15 cellular contexts compared by ENCODE assay signal in genomic region chr17:1977583-1978395, GRCh38. TPM values are rescaled to one million over a fixed set of nuclear protein-coding genes. Genes with fewer than 3 reads are reported as not detected.
DNase-seq lines count a peak whose midpoint lies in the region; ATAC-seq and TF ChIP-seq lines count a peak whose summit lies in the region.
"Had no signal": no experiment of that assay in that cellular context is flagged by ENCODE, and none has a peak within 500 bp of the region (broad histone marks: within the 10 kb centered on the region; RNA-seq: fewer than 3 reads in every experiment).

No MANE protein-coding gene starts in this region.

- peak overlapping the region in 54 of 59 donors; percentile 6 to 60 (median 44) for H3K4me3 ChIP-seq in dorsolateral prefrontal cortex
- H3K4me3 ChIP-seq in neural cell (ENCODE audit: low read length): peak overlapping the region; percentile 60
- H3K4me3 ChIP-seq: A549 had no signal

- no peak overlapping the region for H3K4me3 Mint-ChIP-seq in H9
- H3K4me3 Mint-ChIP-seq: CD4-positive, alpha-beta T cell had no signal

- peak; percentile 18 for TF ChIP-seq EP300 in neural cell (conservative IDR thresholded peaks at IDR 0.05; ENCODE audit: poor library complexity, severe bottlenecking)

- H3K18ac ChIP-seq in H9 (ENCODE audit: insufficient read length, low read depth, low read length): no peak overlapping the region

- H3K27ac ChIP-seq in H9 (ENCODE audit: insufficient read length, low read depth, low read length): no peak overlapping the region
- peak overlapping the region in 45 of 59 donors; percentile 1 to 83 (median 63) for H3K27ac ChIP-seq in dorsolateral prefrontal cortex
- peak overlapping the region; percentile 20 for H3K27ac ChIP-seq in neural cell (ENCODE audit: low read length)
- H3K27ac ChIP-seq: A549 had no signal

- H3K9me3 ChIP-seq in H9 (ENCODE audit: control insufficient read depth, low read depth, low read length) (no peaks in the 10 kb centered on the region), neural cell (ENCODE audit: low read length) (no peaks in the 10 kb centered on the region)
- H3K9me3 ChIP-seq: A549 had no signal

- no CpG with 5 or more reads among the region's 55 CpGs for WGBS in H9 (ENCODE audit: extremely low coverage, insufficient read length, low lambda C conversion rate)

- H3T11ph ChIP-seq in H9 (ENCODE audit: low read length): no peak overlapping the region

- no peaks in the 10 kb centered on the region for H3K79me1 ChIP-seq in H9 (ENCODE audit: insufficient read depth, low read depth, low read length, poor library complexity, severe bottlenecking)

- no peak overlapping the region for H2BK12ac ChIP-seq in H9 (ENCODE audit: insufficient read length, low read depth, low read length)

- no peak overlapping the region for H2AK5ac ChIP-seq in H9 (ENCODE audit: insufficient read length, low read length)

- H3K27me3 Mint-ChIP-seq in H9 (ENCODE audit: low read depth): peaks cover 29% of the 10 kb centered on the region

- no peak overlapping the region for H2BK120ac ChIP-seq in H9 (ENCODE audit: low read depth, low read length, poor library complexity, severe bottlenecking)

- H4K8ac ChIP-seq in H9 (replicated peaks; ENCODE audit: insufficient read length, low read depth, low read length): no peak overlapping the region

- H3K4me2 ChIP-seq in H9 (ENCODE audit: insufficient read depth, insufficient read length, low read length) (no peak overlapping the region), neural cell (ENCODE audit: low read length) (no peak overlapping the region)
- H3K4me2 ChIP-seq: A549 had no signal

- no peak for TF ChIP-seq CTCF in H9 (conservative IDR thresholded peaks at IDR 0.05)
- no peak for TF ChIP-seq CTCF in dorsolateral prefrontal cortex (IDR thresholded peaks at IDR 0.05 in 54 of 56, conservative IDR thresholded peaks at IDR 0.05 in 2 of 56; ENCODE audit: low read depth in 1 of 56, partially characterized antibody in 56 of 56)
- TF ChIP-seq CTCF in neural cell (IDR thresholded peaks at IDR 0.05; ENCODE audit: poor library complexity, severe bottlenecking): no peak

- H3K79me2 ChIP-seq in H9 (ENCODE audit: insufficient read depth, low read length) (no peaks in the 10 kb centered on the region), neural cell (replicated peaks; ENCODE audit: insufficient read depth, low read length) (no peaks in the 10 kb centered on the region)

- ATAC-seq in GM21619 (IDR thresholded peaks at IDR 0.05; ENCODE audit: unreplicated experiment): no peak
- ATAC-seq: A549, left colon had no signal

- no peaks in the 10 kb centered on the region for H3K36me3 Mint-ChIP-seq in H9 (ENCODE audit: insufficient read depth in 1 of 3, low read depth in 3 of 3)

- no peak overlapping the region for H2BK15ac ChIP-seq in H9 (ENCODE audit: low read depth, low read length)

- no peaks in the 10 kb centered on the region for H3K23me2 ChIP-seq in H9 (ENCODE audit: insufficient read length, low read depth, low read length, poor library complexity, severe bottlenecking)

- no peak overlapping the region for H2BK20ac ChIP-seq in H9 (ENCODE audit: low read depth, low read length, poor library complexity, severe bottlenecking)

- H3K4ac ChIP-seq in H9 (ENCODE audit: low read depth, low read length): no peak overlapping the region

- no peaks in the 10 kb centered on the region for H3K9me2 ChIP-seq in neural cell (ENCODE audit: insufficient read depth, low read length)

- H3K9me3 Mint-ChIP-seq in H9: no peaks in the 10 kb centered on the region
- H3K9me3 Mint-ChIP-seq: CD4-positive, alpha-beta T cell had no signal

- no peak overlapping the region for H3K27ac Mint-ChIP-seq in H9
- H3K27ac Mint-ChIP-seq: CD4-positive, alpha-beta T cell had no signal

- no peaks in the 10 kb centered on the region for H3F3A ChIP-seq in neural cell (ENCODE audit: insufficient read depth, low read length, poor library complexity, severe bottlenecking)

- no peak overlapping the region for H2BK5ac ChIP-seq in H9 (ENCODE audit: insufficient read length, low read length)

- intact Hi-C loops in dorsolateral prefrontal cortex (cut with DNase I): no loop called here

- H3K23ac ChIP-seq in H9 (ENCODE audit: insufficient read length, low read depth, low read length): no peak overlapping the region

- H3K9ac ChIP-seq in H9 (ENCODE audit: extremely low read depth, insufficient read length, low read length) (no peak overlapping the region), neural cell (ENCODE audit: low read length) (peak overlapping the region; percentile 56)

- CTCF ChIA-PET in HEK293T (lab: Yijun Ruan, JAX): no interaction called here

- H4K91ac ChIP-seq in H9 (ENCODE audit: insufficient read length, low read depth, low read length): no peak overlapping the region

- TF ChIP-seq RAD21 in neural cell (conservative IDR thresholded peaks at IDR 0.05): no peak

- peak; percentile 8 for DNase-seq in NCI-H2107 (lab: John Stamatoyannopoulos, UW)
- no peak for DNase-seq in NCI-H2107 treated with DMSO at 0.1 percent for 48 hours (lab: John Stamatoyannopoulos, UW; ENCODE audit: unreplicated experiment)
- peak; percentile 84 for DNase-seq in H9
- DNase-seq in dorsolateral prefrontal cortex: peak in 9 of 10 donors; percentile 35 to 77 (median 62)
- no peak for DNase-seq in HEK293T (ENCODE audit: extremely low spot score)
- DNase-seq in HUDEP-2 (lab: John Stamatoyannopoulos, UW; ENCODE audit: unreplicated experiment in 76 of 76): no peak
- DNase-seq: CD4-positive, alpha-beta T cell; GDM1; left colon; NCI-H1048; NCI-H774 had no signal

- POLR2A ChIA-PET in HEK293T (lab: Yijun Ruan, JAX): no interaction called here

- H3K4me1 ChIP-seq in H9 (ENCODE audit: insufficient read depth, low read length): no peaks in the 10 kb centered on the region

- H4K20me1 ChIP-seq in H9 (ENCODE audit: control insufficient read depth, insufficient read depth, insufficient read length) (no peaks in the 10 kb centered on the region), neural cell (ENCODE audit: insufficient read depth) (no peaks in the 10 kb centered on the region)

- peaks cover 10 to 16% of the 10 kb centered on the region in 2 experiments for H3K4me1 Mint-ChIP-seq in H9

- H3K27me3 ChIP-seq in H9 (ENCODE audit: insufficient read depth, low read length): no peaks in the 10 kb centered on the region; the same call in 1 of the 2 replicates
- peaks cover 0 to 33% (median 0%) of the 10 kb centered on the region in 45 donors for H3K27me3 ChIP-seq in dorsolateral prefrontal cortex
- H3K27me3 ChIP-seq in neural cell (ENCODE audit: insufficient read depth, low read depth, low read length): no peaks in the 10 kb centered on the region

- H2AFZ ChIP-seq in H9 (ENCODE audit: low read length) (no peak overlapping the region), neural cell (ENCODE audit: low read depth, low read length) (peak overlapping the region; percentile 73)

- H4K5ac ChIP-seq in H9 (ENCODE audit: insufficient read length, low read depth, low read length): no peak overlapping the region

- no peaks in the 10 kb centered on the region for H3K36me3 ChIP-seq in neural cell (ENCODE audit: insufficient read depth, low read length)

- H3K56ac ChIP-seq in H9 (ENCODE audit: insufficient read length, low read depth, low read length): no peak overlapping the region

- peak overlapping the region; percentile 20; the same call in 1 of the 2 replicates for H3K14ac ChIP-seq in H9 (ENCODE audit: insufficient read depth, low read length)

TF ChIP-seq in neural cell, 6 proteins besides CTCF, POLR2A, EP300 and RAD21 (continues in another document):
- no peak for TF ChIP-seq SMC3 (conservative IDR thresholded peaks at IDR 0.05; ENCODE audit: poor library complexity)
- TF ChIP-seq TAF1 (IDR thresholded peaks at IDR 0.05; ENCODE audit: low read depth): no peak
- no peak for TF ChIP-seq MXI1 (conservative IDR thresholded peaks at IDR 0.05; ENCODE audit: poor library complexity, severe bottlenecking)
- no peak for TF ChIP-seq EZH2 (IDR thresholded peaks at IDR 0.05; ENCODE audit: borderline replicate concordance, insufficient read depth, low read length, poor library complexity, severe bottlenecking)
- TF ChIP-seq POLR2AphosphoS5 (IDR thresholded peaks at IDR 0.05): no peak

TF ChIP-seq in HEK293T, 16 proteins besides CTCF, POLR2A, EP300 and RAD21:
- TF ChIP-seq BHLHE40 (IDR thresholded peaks at IDR 0.05; ENCODE audit: borderline replicate concordance): no peak
- no peak for TF ChIP-seq FOXA1 (IDR thresholded peaks at IDR 0.05)
- no peak for TF ChIP-seq FOXM1 (IDR thresholded peaks at IDR 0.05; ENCODE audit: borderline replicate concordance)
- TF ChIP-seq PKNOX1 (IDR thresholded peaks at IDR 0.05): no peak
- no peak for TF ChIP-seq SUZ12 (IDR thresholded peaks at IDR 0.05)

RNA-seq across cellular contexts. Expression of gene RTN4RL1, which starts 47.3 kb away (rescaled TPM):
- 0.18 and 0.22 TPM in 2 replicates for total RNA-seq in H9 (2021)
- 10 to 100 TPM in 119 of 120 experiments, 1 to 10 TPM in 1; 4.8 to 43.6 (median 22.0) TPM for total RNA-seq in dorsolateral prefrontal cortex
- polyA plus RNA-seq in neural cell: 6.6 and 8.1 TPM in 2 replicates
- polyA minus RNA-seq in neural cell: 11.9 TPM in 2 replicates
- total RNA-seq: epithelial cell of proximal tubule had no signal

RNA-seq across cellular contexts. Expression of gene DPH1, which starts 52.2 kb away (rescaled TPM):
- total RNA-seq in H9 (2021): 27.5 and 31.3 TPM in 2 replicates
- total RNA-seq in dorsolateral prefrontal cortex: 100 to 1,000 TPM in 30 of 120 experiments, 10 to 100 TPM in 90; 57.6 to 158 (median 87.2) TPM
- 42.1 and 44.8 TPM in 2 replicates for polyA plus RNA-seq in neural cell
- polyA minus RNA-seq in neural cell: 22.6 and 28.5 TPM in 2 replicates

Comparison
In these comparisons a context has a peak if more than half of its experiments do, and no peak if none do; other contexts are left out.
1. DNase-seq: peak in NCI-H2107 (single experiment), H9 (single experiment) and dorsolateral prefrontal cortex (9 of 10); none in NCI-H2107 treated with DMSO at 0.1 percent for 48 hours (single experiment), HEK293T (single experiment) and HUDEP-2 (0 of 76).